8 cellular contexts compared by ENCODE assay signal in genomic region chr7:128829391-128830166, GRCh38. TPM values are rescaled to one million over a fixed set of nuclear protein-coding genes. Genes with fewer than 3 reads are reported as not detected.
A peak's percentile ranks its signal among the peaks of the same experiment; 100 is the strongest.
DNase-seq lines count a peak whose midpoint lies in the region; ATAC-seq and TF ChIP-seq lines count a peak whose summit lies in the region.

No MANE protein-coding gene starts in this region.

- no peak overlapping the region for H3K27ac Mint-ChIP-seq in activated naive CD8-positive, alpha-beta T cell
- no peak overlapping the region for H3K27ac Mint-ChIP-seq in activated naive CD8-positive, alpha-beta T cell treated with anti-CD3 and anti-CD28 coated beads, Interleukin-2, amount 50 U/mL, for 24 hours

- peaks cover 16% of the 10 kb centered on the region for H3K27me3 Mint-ChIP-seq in activated naive CD8-positive, alpha-beta T cell
- H3K27me3 Mint-ChIP-seq in activated naive CD8-positive, alpha-beta T cell treated with anti-CD3 and anti-CD28 coated beads, Interleukin-2, amount 50 U/mL, for 24 hours, result peaks cover 39% of the 10 kb centered on the region

- H3K27me3 ChIP-seq in body of pancreas, result peaks cover 0 to 11% of the 10 kb centered on the region in 2 donors
- peaks cover 0 to 11% of the 10 kb centered on the region in 2 donors for H3K27me3 ChIP-seq in right lobe of liver
- no peaks in the 10 kb centered on the region for H3K27me3 ChIP-seq in aorta (ENCODE audit: control insufficient read depth in 1 of 2, insufficient read depth in 2 of 2, low read length in 1 of 2)

- 27 to 33% methylated on average over 9 to 11 of the region's 13 CpGs for WGBS in body of pancreas, 2 donors
- WGBS in right lobe of liver (ENCODE audit: insufficient coverage, low coverage, low lambda C conversion rate, missing lambda C conversion rate), result 10% methylated on average over 6 of the region's 13 CpGs
- 13 to 14% methylated on average over 12 to 13 of the region's 13 CpGs for WGBS in aorta, 2 donors

- no peaks in the 10 kb centered on the region for H3K36me3 Mint-ChIP-seq in activated naive CD8-positive, alpha-beta T cell
- no peaks in the 10 kb centered on the region for H3K36me3 Mint-ChIP-seq in activated naive CD8-positive, alpha-beta T cell treated with anti-CD3 and anti-CD28 coated beads, Interleukin-2, amount 50 U/mL, for 24 hours (ENCODE audit: low read depth)

- H3K4me1 ChIP-seq in body of pancreas, result peaks cover 16% of the 10 kb centered on the region
- peaks cover 0 to 7% (median 0%) of the 10 kb centered on the region in 4 donors for H3K4me1 ChIP-seq in right lobe of liver
- H3K4me1 ChIP-seq in aorta (ENCODE audit: control insufficient read depth in 1 of 2, insufficient read depth in 2 of 2, low read length in 2 of 2), result no peaks in the 10 kb centered on the region

- no peak for ATAC-seq in activated naive CD8-positive, alpha-beta T cell treated with anti-CD3 and anti-CD28 coated beads, Interleukin-2, amount 50 U/mL, for 24 hours
- ATAC-seq in body of pancreas, result no peak
- ATAC-seq in right lobe of liver, result peak in 3 of 4 donors; percentile 54 to 64 (median 54)
- ATAC-seq in aorta (ENCODE audit: low FRiP score), result no peak
- ATAC-seq in HG02642 (IDR thresholded peaks at IDR 0.05; ENCODE audit: poor library complexity, unreplicated experiment), result no peak

- H3K4me1 Mint-ChIP-seq in activated naive CD8-positive, alpha-beta T cell (ENCODE audit: low read depth), result peaks cover 13% of the 10 kb centered on the region
- H3K4me1 Mint-ChIP-seq in activated naive CD8-positive, alpha-beta T cell treated with anti-CD3 and anti-CD28 coated beads, Interleukin-2, amount 50 U/mL, for 24 hours, result peaks cover 18% of the 10 kb centered on the region

- DNase-seq in activated naive CD8-positive, alpha-beta T cell treated with anti-CD3 and anti-CD28 coated beads, Interleukin-2, amount 50 U/mL, for 24 hours, result no peak
- DNase-seq in body of pancreas (peak in 3 of 4 donors; percentile 19 to 51 (median 51)), right lobe of liver (peak; percentile 51 to 67 (median 63)), aorta (peak; percentile 55 to 83), putamen (ENCODE audit: low spot score) (no peak), nucleus accumbens (lab: John Stamatoyannopoulos, UW) (no peak)

- H3K27ac ChIP-seq in body of pancreas, result no peak overlapping the region
- no peak overlapping the region for H3K27ac ChIP-seq in right lobe of liver
- peak overlapping the region in 1 of 2 donors; percentile 63 for H3K27ac ChIP-seq in aorta (ENCODE audit: low read depth in 1 of 2, low read length in 2 of 2)

- H3K36me3 ChIP-seq in body of pancreas (replicated peaks in 1 of 2; ENCODE audit: insufficient read depth in 1 of 2, low read depth in 2 of 2), result no peaks in the 10 kb centered on the region
- H3K36me3 ChIP-seq in right lobe of liver, result no peaks in the 10 kb centered on the region
- no peaks in the 10 kb centered on the region for H3K36me3 ChIP-seq in aorta (ENCODE audit: control insufficient read depth in 1 of 2, insufficient read depth in 2 of 2, low read length in 1 of 2)

- H3K4me3 ChIP-seq in body of pancreas, result no peak overlapping the region
- H3K4me3 ChIP-seq in right lobe of liver, result peak overlapping the region in 1 of 3 donors; percentile 37
- peak overlapping the region; percentile 40 to 68 for H3K4me3 ChIP-seq in aorta (ENCODE audit: low read length in 2 of 2)

- no peaks in the 10 kb centered on the region for H3K9me3 Mint-ChIP-seq in activated naive CD8-positive, alpha-beta T cell (ENCODE audit: low read depth)
- no peaks in the 10 kb centered on the region for H3K9me3 Mint-ChIP-seq in activated naive CD8-positive, alpha-beta T cell treated with anti-CD3 and anti-CD28 coated beads, Interleukin-2, amount 50 U/mL, for 24 hours

- H3K4me3 Mint-ChIP-seq in activated naive CD8-positive, alpha-beta T cell, result peak overlapping the region; percentile 65
- H3K4me3 Mint-ChIP-seq in activated naive CD8-positive, alpha-beta T cell treated with anti-CD3 and anti-CD28 coated beads, Interleukin-2, amount 50 U/mL, for 24 hours, result no peak overlapping the region

- intact Hi-C loops in body of pancreas (cut with DNase I) (no loop called here), right lobe of liver (cut with DNase I) (no loop called here), aorta (cut with DNase I) (loop anchor here (2.0 to 5.0 kb wide), 3 partner anchors 37 to 92 kb away; partner anchors contain the start of genes CCDC136 (in 2 of the 2) and CALU (in 1 of the 2))

- no peak for TF ChIP-seq CTCF in body of pancreas (IDR thresholded peaks at IDR 0.05)
- no peak for TF ChIP-seq CTCF in right lobe of liver (IDR thresholded peaks at IDR 0.05)

- H3K9me3 ChIP-seq in body of pancreas, result no peaks in the 10 kb centered on the region
- no peaks in the 10 kb centered on the region for H3K9me3 ChIP-seq in right lobe of liver
- no peaks in the 10 kb centered on the region for H3K9me3 ChIP-seq in aorta (ENCODE audit: control insufficient read depth, low read length)

- TF ChIP-seq POLR2A in body of pancreas (IDR thresholded peaks at IDR 0.05), result no peak
- no peak for TF ChIP-seq POLR2A in right lobe of liver (IDR thresholded peaks at IDR 0.05)

RNA-seq across cellular contexts. Expression of gene FLNC, which starts 0.6 kb away (rescaled TPM):
- total RNA-seq in body of pancreas, result 1 to 10 TPM; 1.8 to 4.0 TPM
- 1 to 10 TPM in 2 of 6 experiments, under 1 TPM in 4; 0.27 to 5.1 (median 0.74) TPM for total RNA-seq in right lobe of liver
- total RNA-seq in aorta, result 100 to 1,000 TPM; 135 to 245 TPM
- polyA plus RNA-seq in aorta, result 10 to 100 TPM in 1 of 2 donors, 1 to 10 TPM in 1; 7.8 to 18.3 TPM

RNA-seq across cellular contexts. Expression of gene ATP6V1F, which starts 33.1 kb away (rescaled TPM):
- total RNA-seq in body of pancreas (10 to 100 TPM; 36.3 to 45.8 TPM), right lobe of liver (10 to 100 TPM; 26.9 to 72.0 (median 38.9) TPM), aorta (10 to 100 TPM; 83.7 to 84.8 TPM)
- polyA plus RNA-seq in aorta, result 100 to 1,000 TPM; 120 to 270 TPM

RNA-seq across cellular contexts. Expression of gene CCDC136, which starts 37.8 kb away (rescaled TPM):
- 1 to 10 TPM in 1 of 2 donors, under 1 TPM in 1; 0.99 to 3.6 TPM for total RNA-seq in body of pancreas
- under 1 TPM in 4 of 6 experiments, not detected in 2; 0.16 to 0.70 (median 0.20) TPM for total RNA-seq in right lobe of liver
- total RNA-seq in aorta, result 10 to 100 TPM; 18.3 to 29.5 TPM
- 1 to 10 TPM; 7.5 to 8.9 TPM for polyA plus RNA-seq in aorta

RNA-seq across cellular contexts. Expression of gene OPN1SW, which starts 54.0 kb away (rescaled TPM):
- total RNA-seq in body of pancreas, result not detected
- total RNA-seq in right lobe of liver, result not detected
- not detected for total RNA-seq in aorta
- polyA plus RNA-seq in aorta, result not detected

Comparison
In these comparisons a context has a peak if more than half of its experiments do, and no peak if none do; other contexts are left out.
1. ATAC-seq: peak in right lobe of liver (3 of 4); none in activated naive CD8-positive, alpha-beta T cell treated with anti-CD3 and anti-CD28 coated beads, Interleukin-2, amount 50 U/mL, for 24 hours (single experiment), body of pancreas (single experiment), aorta (single experiment) and HG02642 (single experiment).
2. DNase-seq: peak in body of pancreas (3 of 4), right lobe of liver (3 of 3) and aorta (2 of 2); none in activated naive CD8-positive, alpha-beta T cell treated with anti-CD3 and anti-CD28 coated beads, Interleukin-2, amount 50 U/mL, for 24 hours (single experiment), putamen (single experiment) and nucleus accumbens (0 of 56).
3. H3K4me3 ChIP-seq: peak in aorta (2 of 2); none in body of pancreas (0 of 2).
4. RNA of gene FLNC, which starts 0.6 kb away (total RNA-seq): 135 to 245 TPM in aorta; 1.8 to 4.0 TPM in body of pancreas and 0.27 to 5.1 TPM in right lobe of liver; every median in the first group is over 10 times any median in the second.
5. RNA of gene CCDC136, which starts 37.8 kb away (total RNA-seq): 18.3 to 29.5 TPM in aorta; 0.99 to 3.6 TPM in body of pancreas and 0.16 to 0.70 TPM in right lobe of liver; every median in the first group is over 4 times any median in the second.
6. intact Hi-C loops: an anchor here in aorta (2.0 to 5.0 kb wide); none called in body of pancreas and right lobe of liver.